In the genomic region with DNA sequence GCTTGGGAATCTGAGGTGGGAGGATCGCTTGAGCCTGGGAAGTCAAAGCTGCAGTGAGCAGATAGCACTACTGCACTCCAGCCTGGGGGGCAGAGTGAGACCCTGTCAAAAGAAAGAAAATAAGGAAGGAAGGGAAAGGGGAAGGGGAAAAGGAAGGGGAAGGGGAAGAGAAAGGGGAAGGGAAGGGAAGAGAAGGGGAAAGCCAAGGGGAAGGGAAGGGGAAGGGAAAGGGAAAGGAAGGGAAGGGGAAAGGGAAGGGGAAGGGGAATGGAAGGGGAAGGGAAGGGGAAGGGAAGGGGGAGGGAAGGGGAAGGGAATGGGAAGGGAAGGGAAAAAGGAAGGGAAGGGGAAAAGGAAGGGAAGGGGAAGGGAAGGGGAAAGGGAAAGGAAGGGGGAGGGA, we compare ENCODE assay signal across 20 cellular contexts. TPM values are rescaled to one million over a fixed set of nuclear protein-coding genes. Genes with fewer than 3 reads are reported as not detected.
A peak's percentile ranks its signal among the peaks of the same experiment; 100 is the strongest.
DNase-seq lines count a peak whose midpoint lies in the region; ATAC-seq and TF ChIP-seq lines count a peak whose summit lies in the region.
"Had no signal": no experiment of that assay in that cellular context is flagged by ENCODE, and none has a peak within 500 bp of the region (broad histone marks: within the 10 kb centered on the region; RNA-seq: fewer than 3 reads in every experiment).

No MANE protein-coding gene starts in this region.

- no peaks in the 10 kb centered on the region for H3K9me3 Mint-ChIP-seq in activated T-helper 1 cell treated with anti-CD3 and anti-CD28 coated beads, Interleukin-12 subunit alpha, Interleukin-12 subunit beta, Interleukin-2, Interleukin-4 antibody, amounts not matched to agents 30 ng/mL and 10 ng/mL and 1 ng/mL, durations not matched to agents 14 hours and 24 hours and 36 hours
- no peaks in the 10 kb centered on the region for H3K9me3 Mint-ChIP-seq in endothelial cell (ENCODE audit: unreplicated experiment)

- CTCF ChIA-PET in HEK293 (lab: Yijun Ruan, JAX): interaction anchor here (0.6 to 1.8 kb wide), 3 partner anchors 16 to 432 kb away, joined by 3 to 4 read pairs (median 4); no protein-coding TSS in a partner anchor

- no peak overlapping the region for H3K23ac ChIP-seq in mesendoderm (ENCODE audit: low read length)

- H2AK5ac ChIP-seq in mesendoderm (ENCODE audit: low read length): no peak overlapping the region

- no peak overlapping the region for H3K9ac ChIP-seq in mesendoderm (ENCODE audit: low read length)

- H3K18ac ChIP-seq in mesendoderm (ENCODE audit: low read length): no peak overlapping the region

- H3K36me3 ChIP-seq in HEK293 (ENCODE audit: control insufficient read depth in 2 of 2, insufficient read depth in 1 of 2, low read length in 2 of 2): peaks cover 8% of the 10 kb centered on the region in 2 experiments
- H3K36me3 ChIP-seq in mesendoderm (ENCODE audit: control insufficient read depth, insufficient read depth, low read length): peaks cover 2% of the 10 kb centered on the region
- peaks cover 10% of the 10 kb centered on the region for H3K36me3 ChIP-seq in HAP-1 (replicated peaks)

- H4K8ac ChIP-seq in mesendoderm (ENCODE audit: low read depth, low read length): no peak overlapping the region

- WGBS in mesendoderm (ENCODE audit: extremely low coverage, insufficient coverage, low lambda C conversion rate): no CpG with 5 or more reads among the region's 1 CpG

- no peaks in the 10 kb centered on the region for H3K79me1 ChIP-seq in mesendoderm (ENCODE audit: low read length)

- H3K27me3 ChIP-seq in mesendoderm (ENCODE audit: insufficient read depth, low read length, poor library complexity) (no peaks in the 10 kb centered on the region), HAP-1 (ENCODE audit: low read depth) (no peaks in the 10 kb centered on the region)

- no peak overlapping the region for H3K4me3 ChIP-seq in HEK293 (ENCODE audit: low read depth, low read length)
- no peak overlapping the region for H3K4me3 ChIP-seq in mesendoderm (ENCODE audit: low read length)
- H3K4me3 ChIP-seq in HAP-1: no peak overlapping the region
- H3K4me3 ChIP-seq: A549 had no signal

- H3K27ac ChIP-seq in HEK293 (ENCODE audit: extremely low read depth, low read depth, low read length) (no peak overlapping the region), mesendoderm (ENCODE audit: low read depth, low read length) (no peak overlapping the region)
- H3K27ac ChIP-seq: A549 had no signal

- H3K4me3 Mint-ChIP-seq in activated T-helper 1 cell treated with anti-CD3 and anti-CD28 coated beads, Interleukin-12 subunit alpha, Interleukin-12 subunit beta, Interleukin-2, Interleukin-4 antibody, amounts not matched to agents 30 ng/mL and 10 ng/mL and 1 ng/mL, durations not matched to agents 14 hours and 24 hours and 36 hours: no peak overlapping the region
- H3K4me3 Mint-ChIP-seq in endothelial cell (ENCODE audit: unreplicated experiment): no peak overlapping the region
- H3K4me3 Mint-ChIP-seq: CD4-positive, alpha-beta memory T cell had no signal

- H3K4me1 Mint-ChIP-seq in activated T-helper 1 cell treated with anti-CD3 and anti-CD28 coated beads, Interleukin-12 subunit alpha, Interleukin-12 subunit beta, Interleukin-2, Interleukin-4 antibody, amounts not matched to agents 30 ng/mL and 10 ng/mL and 1 ng/mL, durations not matched to agents 14 hours and 24 hours and 36 hours (ENCODE audit: low read depth): peaks cover under 1% of the 10 kb centered on the region
- H3K4me1 Mint-ChIP-seq in endothelial cell (ENCODE audit: unreplicated experiment): no peaks in the 10 kb centered on the region

- in situ Hi-C loops in HAP-1 (cut with MboI; ENCODE audit: low sequenced_read_pairs): no loop called here

- TF ChIP-seq CTCF in HEK293 (tag by site-specific recombination; IDR thresholded peaks at IDR 0.05): no peak
- no peak for TF ChIP-seq CTCF in endothelial cell (IDR thresholded peaks at IDR 0.05; ENCODE audit: unreplicated experiment)

- peak overlapping the region; percentile 55 for H3K27ac Mint-ChIP-seq in activated T-helper 1 cell treated with anti-CD3 and anti-CD28 coated beads, Interleukin-12 subunit alpha, Interleukin-12 subunit beta, Interleukin-2, Interleukin-4 antibody, amounts not matched to agents 30 ng/mL and 10 ng/mL and 1 ng/mL, durations not matched to agents 14 hours and 24 hours and 36 hours
- peak overlapping the region; percentile 30 for H3K27ac Mint-ChIP-seq in endothelial cell (ENCODE audit: unreplicated experiment)

- H2BK120ac ChIP-seq in mesendoderm (ENCODE audit: low read depth, low read length): no peak overlapping the region

- H3K56ac ChIP-seq in mesendoderm (ENCODE audit: low read length): no peak overlapping the region

- POLR2A ChIA-PET in HEK293 (lab: Yijun Ruan, JAX): no interaction called here

- no peak for ATAC-seq in Right ventricle myocardium inferior
- ATAC-seq: A549 had no signal

- no peaks in the 10 kb centered on the region for H3K9me3 ChIP-seq in HEK293 (ENCODE audit: control insufficient read depth, insufficient read depth, low read depth, low read length)
- no peaks in the 10 kb centered on the region for H3K9me3 ChIP-seq in HAP-1
- H3K9me3 ChIP-seq: A549 had no signal

- H3K4ac ChIP-seq in mesendoderm (ENCODE audit: low read depth, low read length): no peak overlapping the region

- peaks cover 37% of the 10 kb centered on the region for H3K36me3 Mint-ChIP-seq in activated T-helper 1 cell treated with anti-CD3 and anti-CD28 coated beads, Interleukin-12 subunit alpha, Interleukin-12 subunit beta, Interleukin-2, Interleukin-4 antibody, amounts not matched to agents 30 ng/mL and 10 ng/mL and 1 ng/mL, durations not matched to agents 14 hours and 24 hours and 36 hours (ENCODE audit: low read depth)
- peaks cover 9% of the 10 kb centered on the region for H3K36me3 Mint-ChIP-seq in endothelial cell (ENCODE audit: low read depth, unreplicated experiment)

- H3K4me1 ChIP-seq in HEK293 (ENCODE audit: control insufficient read depth, insufficient read depth, low read length) (no peaks in the 10 kb centered on the region), mesendoderm (ENCODE audit: control insufficient read depth, low read depth, low read length) (no peaks in the 10 kb centered on the region), HAP-1 (no peaks in the 10 kb centered on the region)
- H3K4me1 ChIP-seq: A549 had no signal

- H4K5ac ChIP-seq in mesendoderm (ENCODE audit: low read length): no peak overlapping the region

- H3K79me2 ChIP-seq in mesendoderm (ENCODE audit: control insufficient read depth, insufficient read depth, low read length): no peaks in the 10 kb centered on the region

- no peak overlapping the region for H3K4me2 ChIP-seq in mesendoderm (ENCODE audit: low read length)
- H3K4me2 ChIP-seq: A549 had no signal

- intact Hi-C loops in activated T-helper 1 cell treated with anti-CD3 and anti-CD28 coated beads, Interleukin-12 subunit alpha, Interleukin-12 subunit beta, Interleukin-2, Interleukin-4 antibody, amounts not matched to agents 30 ng/mL and 10 ng/mL and 1 ng/mL, durations not matched to agents 14 hours and 24 hours and 36 hours (cut with micrococcal nuclease): no loop called here
- intact Hi-C loops in Right ventricle myocardium inferior (cut with DNase I): no loop called here

- no peak for DNase-seq in activated T-helper 1 cell treated with anti-CD3 and anti-CD28 coated beads, Interleukin-12 subunit alpha, Interleukin-12 subunit beta, Interleukin-2, Interleukin-4 antibody, amounts not matched to agents 30 ng/mL and 10 ng/mL and 1 ng/mL, durations not matched to agents 14 hours and 24 hours and 36 hours (ENCODE audit: low spot score)
- DNase-seq in endothelial cell (ENCODE audit: low spot score) (no peak), mesendoderm (peak; percentile 4), HAP-1 (ENCODE audit: low spot score in 2 of 2) (no peak), HUDEP-2 (lab: John Stamatoyannopoulos, UW; ENCODE audit: unreplicated experiment in 76 of 76) (no peak), Right ventricle myocardium inferior (ENCODE audit: missing footprints) (no peak), retina (no peak)
- DNase-seq: 8988T; ACHN; C1 segment of cervical spinal cord; Calu3; CD4-positive, alpha-beta memory T cell; COR-L47; DMS53; DMS79 treated with DMSO at 0.1 percent for 48 hours; GF-D8; GOT3; HCEC 1CT had no signal

- H3K27me3 Mint-ChIP-seq in activated T-helper 1 cell treated with anti-CD3 and anti-CD28 coated beads, Interleukin-12 subunit alpha, Interleukin-12 subunit beta, Interleukin-2, Interleukin-4 antibody, amounts not matched to agents 30 ng/mL and 10 ng/mL and 1 ng/mL, durations not matched to agents 14 hours and 24 hours and 36 hours (ENCODE audit: insufficient read depth): no peaks in the 10 kb centered on the region
- peaks cover 5% of the 10 kb centered on the region for H3K27me3 Mint-ChIP-seq in endothelial cell (ENCODE audit: unreplicated experiment)
- H3K27me3 Mint-ChIP-seq: CD4-positive, alpha-beta memory T cell had no signal

- H2BK5ac ChIP-seq in mesendoderm (ENCODE audit: low read length): no peak overlapping the region

- no peak overlapping the region for H2BK15ac ChIP-seq in mesendoderm (replicated peaks; ENCODE audit: low read depth)

TF ChIP-seq in HEK293, 187 proteins besides CTCF, POLR2A, EP300 and RAD21:
- TF ChIP-seq HOXC10 (CRISPR knock-in tag; IDR thresholded peaks at IDR 0.05) (no peak), ZNF530 (tag by site-specific recombination; IDR thresholded peaks at IDR 0.05; ENCODE audit: low read depth) (0 out of 2 replicates have a peak, but pooled peaks have one; percentile 75), PRDM1 (tag by site-specific recombination; IDR thresholded peaks at IDR 0.05) (peak; percentile 60; the same call in 1 of the 2 replicates)

RNA-seq across cellular contexts. Expression of a gene that starts 41.5 kb away (rescaled TPM):
- total RNA-seq in activated T-helper 1 cell treated with anti-CD3 and anti-CD28 coated beads, Interleukin-12 subunit alpha, Interleukin-12 subunit beta, Interleukin-2, Interleukin-4 antibody, amounts not matched to agents 30 ng/mL and 10 ng/mL and 1 ng/mL, durations not matched to agents 14 hours and 24 hours and 36 hours: 27.1 and 27.8 TPM in 2 replicates
- total RNA-seq in endothelial cell (ENCODE audit: unreplicated experiment) (19.8 TPM), Right ventricle myocardium inferior (5.6 TPM)
- 29.4 TPM for polyA plus RNA-seq in mesendoderm (2013, experiment 1 of 2)
- polyA plus RNA-seq in mesendoderm (2013, experiment 2 of 2): 28.1 TPM
